Comparison of ENCODE assay signal across 24 cellular contexts in the genomic region with DNA sequence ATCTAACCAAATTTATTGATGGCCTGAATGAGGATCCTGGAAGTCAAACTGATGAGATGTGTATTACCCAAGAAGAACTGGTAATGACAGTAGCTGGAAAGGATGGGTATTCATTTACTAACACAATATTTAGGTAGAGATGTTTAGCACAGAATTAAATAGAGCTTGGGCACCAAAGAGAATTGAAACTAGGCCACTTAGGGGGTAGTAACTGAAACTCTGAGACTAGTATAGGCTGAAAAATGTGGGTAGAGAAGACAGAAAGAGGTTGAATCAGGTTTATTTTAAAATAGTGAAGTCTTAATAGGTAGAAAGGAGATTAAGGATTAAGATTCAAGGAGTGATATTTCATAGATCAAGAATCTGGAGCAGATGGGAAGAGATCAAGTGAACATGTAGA.
DNase-seq lines count a peak whose midpoint lies in the region; ATAC-seq and TF ChIP-seq lines count a peak whose summit lies in the region.
"Had no signal": no experiment of that assay in that cellular context is flagged by ENCODE, and none has a peak within 500 bp of the region (broad histone marks: within the 10 kb centered on the region; RNA-seq: fewer than 3 reads in every experiment).

No MANE protein-coding gene starts in this region.

- H3F3A ChIP-seq in MM.1S (ENCODE audit: insufficient read depth, low read length): no peaks in the 10 kb centered on the region

- intact Hi-C loops in esophagus squamous epithelium (cut with DNase I): no loop called here
- intact Hi-C loops in ovary (cut with DNase I): no loop called here

- no peak overlapping the region for H3K4me3 Mint-ChIP-seq in memory B cell
- H3K4me3 Mint-ChIP-seq: HFFc6; immature natural killer cell; nephron progenitor cell; stimulated activated effector memory CD8-positive, alpha-beta T cell treated with anti-CD3 and anti-CD28 coated beads, Interleukin-12 subunit alpha, Interleukin-12 subunit beta, amount 100 ng/mL, for 72 hours had no signal

- peaks cover 30% of the 10 kb centered on the region for H3K36me3 Mint-ChIP-seq in memory B cell

- no peaks in the 10 kb centered on the region for H3K9me2 ChIP-seq in MM.1S (replicated peaks; ENCODE audit: insufficient read depth, low read length)

- no peaks in the 10 kb centered on the region for H3K9me3 Mint-ChIP-seq in memory B cell
- H3K9me3 Mint-ChIP-seq: HFFc6; immature natural killer cell; nephron progenitor cell; stimulated activated effector memory CD8-positive, alpha-beta T cell treated with anti-CD3 and anti-CD28 coated beads, Interleukin-12 subunit alpha, Interleukin-12 subunit beta, amount 100 ng/mL, for 72 hours had no signal

- TF ChIP-seq EP300 in ovary (IDR thresholded peaks at IDR 0.05): no peak

- H3K27ac ChIP-seq in MM.1S (ENCODE audit: low read length): no peak overlapping the region
- no peak overlapping the region for H3K27ac ChIP-seq in esophagus squamous epithelium
- H3K27ac ChIP-seq in ovary: no peak overlapping the region
- H3K27ac ChIP-seq: BLaER1 treated with 17β-estradiol and CSF1 and Interleukin-3, amounts not matched to agents 10 nM and 100 nM; VCaP had no signal

- no peaks in the 10 kb centered on the region for H3K27me3 ChIP-seq in MM.1S (replicated peaks; ENCODE audit: insufficient read depth, low read length)
- no peaks in the 10 kb centered on the region for H3K27me3 ChIP-seq in esophagus squamous epithelium
- H3K27me3 ChIP-seq in ovary: no peaks in the 10 kb centered on the region
- H3K27me3 ChIP-seq: BLaER1 treated with 17β-estradiol and CSF1 and Interleukin-3, amounts not matched to agents 10 nM and 100 nM had no signal

- no peak overlapping the region for H2AFZ ChIP-seq in MM.1S (ENCODE audit: low read length)

- no peak overlapping the region for H3K4me2 ChIP-seq in MM.1S (ENCODE audit: low read depth, low read length)
- H3K4me2 ChIP-seq: BLaER1 treated with 17β-estradiol and CSF1 and Interleukin-3, amounts not matched to agents 10 nM and 100 nM had no signal

- no peaks in the 10 kb centered on the region for H3K79me2 ChIP-seq in MM.1S (ENCODE audit: low read length)

- no peak overlapping the region for H3K9ac ChIP-seq in MM.1S (ENCODE audit: low read length)
- H3K9ac ChIP-seq: BLaER1 treated with 17β-estradiol and CSF1 and Interleukin-3, amounts not matched to agents 10 nM and 100 nM had no signal

- H3K9me3 ChIP-seq in MM.1S (replicated peaks; ENCODE audit: insufficient read depth, low read length) (no peaks in the 10 kb centered on the region), esophagus squamous epithelium (no peaks in the 10 kb centered on the region), ovary (no peaks in the 10 kb centered on the region)
- H3K9me3 ChIP-seq: BLaER1 treated with 17β-estradiol and CSF1 and Interleukin-3, amounts not matched to agents 10 nM and 100 nM had no signal

- TF ChIP-seq POLR2A in GM18505 (IDR thresholded peaks at IDR 0.05; ENCODE audit: borderline replicate concordance, extremely low read depth, insufficient read depth, insufficient read length): no peak
- no peak for TF ChIP-seq POLR2A in esophagus squamous epithelium (IDR thresholded peaks at IDR 0.05)
- TF ChIP-seq POLR2A in ovary (IDR thresholded peaks at IDR 0.05): no peak

- ATAC-seq in GM18505 (IDR thresholded peaks at IDR 0.05; ENCODE audit: unreplicated experiment): peak; percentile 59
- ATAC-seq in GM21423 (IDR thresholded peaks at IDR 0.05; ENCODE audit: unreplicated experiment): peak; percentile 67
- ATAC-seq in memory B cell (ENCODE audit: low read depth): no peak
- ATAC-seq in HG02588 (IDR thresholded peaks at IDR 0.05; ENCODE audit: unreplicated experiment): no peak
- ATAC-seq: left cardiac atrium; stimulated activated effector memory CD8-positive, alpha-beta T cell treated with anti-CD3 and anti-CD28 coated beads, Interleukin-12 subunit alpha, Interleukin-12 subunit beta, amount 100 ng/mL, for 72 hours had no signal

- H3K36me3 ChIP-seq in MM.1S (replicated peaks; ENCODE audit: insufficient read depth, low read length): peaks cover 4% of the 10 kb centered on the region; the same call in 1 of the 2 replicates
- peaks cover 0 to 22% (median 0%) of the 10 kb centered on the region in 3 donors for H3K36me3 ChIP-seq in esophagus squamous epithelium
- H3K36me3 ChIP-seq in ovary: no peaks in the 10 kb centered on the region

- H4K20me1 ChIP-seq in MM.1S (ENCODE audit: insufficient read depth, low read length): no peaks in the 10 kb centered on the region

- peak; percentile 15 for DNase-seq in MM.1S
- DNase-seq in memory B cell (ENCODE audit: low spot score in 2 of 2): no peak
- DNase-seq in esophagus squamous epithelium (lab: John Stamatoyannopoulos, UW): no peak
- no peak for DNase-seq in ovary
- DNase-seq: activated CD4-positive, alpha-beta T cell treated with anti-CD3 and anti-CD28 coated beads for 48 hours; erythroblast; HFFc6; immature natural killer cell; left cardiac atrium; mammary epithelial cell; NCI-H1436; NCI-H2081; NCI-H526 treated with DMSO at 0.1 percent for 48 hours; nephron progenitor cell; stimulated activated CD4-positive, alpha-beta T cell treated with anti-CD3 and anti-CD28 coated beads, Interleukin-15, amount 100 ng/mL, for 24 hours; SW 1271; T-helper 9 cell; trophoblast cell had no signal

- H3K27ac Mint-ChIP-seq in memory B cell: peak overlapping the region; percentile 25
- H3K27ac Mint-ChIP-seq: HFFc6; nephron progenitor cell; stimulated activated effector memory CD8-positive, alpha-beta T cell treated with anti-CD3 and anti-CD28 coated beads, Interleukin-12 subunit alpha, Interleukin-12 subunit beta, amount 100 ng/mL, for 72 hours had no signal

- TF ChIP-seq CTCF in MM.1S (IDR thresholded peaks at IDR 0.05; ENCODE audit: low read length) (no peak), esophagus squamous epithelium (IDR thresholded peaks at IDR 0.05) (no peak), ovary (IDR thresholded peaks at IDR 0.05) (no peak)

- H3K4me3 ChIP-seq in MM.1S (ENCODE audit: low read length) (no peak overlapping the region), esophagus squamous epithelium (no peak overlapping the region), ovary (no peak overlapping the region)
- H3K4me3 ChIP-seq: BLaER1 treated with 17β-estradiol and CSF1 and Interleukin-3, amounts not matched to agents 10 nM and 100 nM had no signal

- H3K4me1 ChIP-seq in MM.1S (ENCODE audit: low read length) (peaks cover 6% of the 10 kb centered on the region), esophagus squamous epithelium (peaks cover 0 to 26% (median 0%) of the 10 kb centered on the region in 3 donors), ovary (ENCODE audit: insufficient read depth) (peaks cover 2% of the 10 kb centered on the region)
- H3K4me1 ChIP-seq: BLaER1 treated with 17β-estradiol and CSF1 and Interleukin-3, amounts not matched to agents 10 nM and 100 nM had no signal

- no peaks in the 10 kb centered on the region for H3K27me3 Mint-ChIP-seq in memory B cell

- H3K4me1 Mint-ChIP-seq in memory B cell: peaks cover 10% of the 10 kb centered on the region
- H3K4me1 Mint-ChIP-seq: immature natural killer cell, nephron progenitor cell had no signal

Comparison
In these comparisons a context has a peak if more than half of its experiments do, and no peak if none do; other contexts are left out.
1. ATAC-seq: peak in GM18505 (single experiment) and GM21423 (single experiment); none in memory B cell (single experiment) and HG02588 (single experiment).